ENCODE assay signal across 8 cellular contexts in the genomic region with DNA sequence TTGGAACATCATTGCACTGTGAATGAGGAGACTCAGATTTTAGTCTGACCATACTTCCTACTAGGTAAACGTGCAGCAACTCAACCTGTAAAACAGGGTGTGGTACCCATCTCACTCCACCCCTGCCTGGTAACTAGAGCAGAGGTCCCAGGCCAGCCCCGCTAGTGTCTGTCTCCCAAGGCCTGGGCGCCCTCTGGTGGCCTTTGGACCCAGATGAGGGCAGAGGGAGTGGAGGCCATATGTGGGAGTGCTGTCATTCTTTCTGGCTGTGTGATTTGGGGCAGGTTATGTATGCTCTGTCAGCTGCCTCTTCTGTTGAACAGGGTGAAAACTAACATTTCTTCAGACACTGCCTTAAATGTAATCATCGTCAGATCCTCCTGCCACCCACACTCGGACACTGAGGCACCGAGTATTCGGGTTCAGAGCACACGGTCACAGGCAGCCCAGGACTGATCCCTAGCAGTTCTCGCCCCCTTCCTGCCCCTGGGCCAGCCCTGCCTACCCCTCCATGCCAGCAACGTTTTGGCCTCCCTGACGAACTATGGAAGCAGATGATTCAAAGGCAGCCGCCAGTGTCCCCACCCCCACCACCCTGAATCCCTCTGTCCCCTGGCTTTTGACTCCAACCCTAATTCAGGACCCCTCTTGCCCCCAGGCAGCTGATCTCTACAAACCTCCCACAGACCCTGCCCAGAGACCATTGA.
DNase-seq lines count a peak whose midpoint lies in the region; ATAC-seq and TF ChIP-seq lines count a peak whose summit lies in the region.

No MANE protein-coding gene starts in this region.

- H3K9ac ChIP-seq in GM23248, result no peak overlapping the region

- H3F3A ChIP-seq in GM23248 (ENCODE audit: insufficient read depth), result no peaks in the 10 kb centered on the region

- WGBS in GM23248 (ENCODE audit: low coverage in 1 of 2, low lambda C conversion rate in 2 of 2, missing lambda C conversion rate in 2 of 2), 2 experiments, result 42 to 43% methylated on average over 12 of the region's 12 CpGs
- 65% methylated on average over 12 of the region's 12 CpGs for WGBS in thymus

- H3K9me2 ChIP-seq in GM23248 (ENCODE audit: insufficient read depth), result no peaks in the 10 kb centered on the region

- DNase-seq in EL, result peak; percentile 71
- DNase-seq in GM23248, result peak; percentile 87
- peak; percentile 64 for DNase-seq in LHCN-M2 (ENCODE audit: low read depth)
- DNase-seq in SHP77 (lab: John Stamatoyannopoulos, UW), result peak; percentile 71 to 84
- DNase-seq in activated effector memory CD4-positive, alpha-beta T cell treated with Interleukin-2 at 50 U/mL for 16 hours, result peak; percentile 78
- DNase-seq in foreskin keratinocyte, result peak; percentile 43 to 53
- DNase-seq in osteoblast (ENCODE audit: insufficient read length, low spot score, missing footprints), result peak; percentile 97

- H3K4me1 ChIP-seq in GM23248 (ENCODE audit: insufficient read depth) (no peaks in the 10 kb centered on the region), foreskin keratinocyte (no peaks in the 10 kb centered on the region), osteoblast (ENCODE audit: insufficient read depth, low read length) (no peaks in the 10 kb centered on the region), thymus (ENCODE audit: control insufficient read depth, insufficient read depth, low read length) (peaks cover 31% of the 10 kb centered on the region)

- TF ChIP-seq CTCF in foreskin keratinocyte (conservative IDR thresholded peaks at IDR 0.05) (peak; percentile 89), osteoblast (IDR thresholded peaks at IDR 0.05; ENCODE audit: extremely low read depth, low read depth, low read length) (peak; percentile 85)

- peak; percentile 86 for ATAC-seq in foreskin keratinocyte

- H4K20me1 ChIP-seq in GM23248 (ENCODE audit: insufficient read depth) (no peaks in the 10 kb centered on the region), osteoblast (ENCODE audit: insufficient read depth, low read length) (no peaks in the 10 kb centered on the region)

- H2AFZ ChIP-seq in GM23248, result no peak overlapping the region
- no peak overlapping the region for H2AFZ ChIP-seq in osteoblast (ENCODE audit: low read length)

- H3K27me3 ChIP-seq in GM23248 (replicated peaks; ENCODE audit: insufficient read depth) (no peaks in the 10 kb centered on the region; the same call in none of the 2 replicates), foreskin keratinocyte (peaks cover 28% of the 10 kb centered on the region), osteoblast (ENCODE audit: insufficient read depth, low read length) (peaks cover 16% of the 10 kb centered on the region), thymus (ENCODE audit: control insufficient read depth, insufficient read depth) (no peaks in the 10 kb centered on the region)

- H3K4me2 ChIP-seq in GM23248 (ENCODE audit: unreplicated experiment) (no peak overlapping the region), osteoblast (ENCODE audit: insufficient read depth, low read length) (no peak overlapping the region)

- no peaks in the 10 kb centered on the region for H3K79me2 ChIP-seq in GM23248 (ENCODE audit: insufficient read depth)
- H3K79me2 ChIP-seq in osteoblast (ENCODE audit: insufficient read depth, low read length), result no peaks in the 10 kb centered on the region

- H3K9me3 ChIP-seq in GM23248 (ENCODE audit: low read depth) (no peaks in the 10 kb centered on the region), osteoblast (ENCODE audit: low read depth, low read length) (no peaks in the 10 kb centered on the region), thymus (ENCODE audit: control insufficient read depth) (no peaks in the 10 kb centered on the region)

- H3K4me3 ChIP-seq in GM23248 (no peak overlapping the region), osteoblast (ENCODE audit: insufficient read depth, low read length) (no peak overlapping the region), thymus (ENCODE audit: low read length) (no peak overlapping the region)

- H3K27ac ChIP-seq in GM23248, result no peak overlapping the region
- no peak overlapping the region for H3K27ac ChIP-seq in foreskin keratinocyte
- no peak overlapping the region for H3K27ac ChIP-seq in osteoblast (ENCODE audit: low read depth, low read length)
- H3K27ac ChIP-seq in thymus (ENCODE audit: low read depth), result peak overlapping the region; percentile 36

- in situ Hi-C loops in GM23248 (cut with MboI), result loop anchor here (10.0 kb wide), 2 partner anchors 177 to 377 kb away; no protein-coding TSS in a partner anchor

- no peaks in the 10 kb centered on the region for H3K36me3 ChIP-seq in GM23248 (ENCODE audit: low read depth)
- H3K36me3 ChIP-seq in osteoblast (ENCODE audit: insufficient read depth, low read length), result no peaks in the 10 kb centered on the region
- peaks cover 54% of the 10 kb centered on the region for H3K36me3 ChIP-seq in thymus (ENCODE audit: control insufficient read depth, insufficient read depth)
